12 cellular contexts compared by ENCODE assay signal in genomic region chr14:68967459-68967940, GRCh38. TPM values are rescaled to one million over a fixed set of nuclear protein-coding genes. Genes with fewer than 3 reads are reported as not detected.
DNase-seq lines count a peak whose midpoint lies in the region; ATAC-seq, FAIRE-seq and TF ChIP-seq lines count a peak whose summit lies in the region.
"Had no signal": no experiment of that assay in that cellular context is flagged by ENCODE, and none has a peak within 500 bp of the region (broad histone marks: within the 10 kb centered on the region; RNA-seq: fewer than 3 reads in every experiment).

No MANE protein-coding gene starts in this region.

- H2AFZ ChIP-seq in GM23338, result no peak overlapping the region

- H3K36me3 Mint-ChIP-seq in GM23338 (ENCODE audit: low read depth), result peaks cover 12% of the 10 kb centered on the region
- H3K36me3 Mint-ChIP-seq in activated T-helper 17 cell treated with anti-CD3 and anti-CD28 coated beads, Interleukin-2, amount 50 U/mL, for 72 hours (ENCODE audit: low read depth), result no peaks in the 10 kb centered on the region
- H3K36me3 Mint-ChIP-seq: stimulated activated effector memory CD8-positive, alpha-beta T cell treated with anti-CD3 and anti-CD28 coated beads, Interleukin-12 subunit alpha, Interleukin-12 subunit beta, amount 100 ng/mL, for 72 hours had no signal

- ATAC-seq in GM23338 (no peak), heart right ventricle (peak in 1 of 8 donors; percentile 14)
- ATAC-seq in activated T-helper 17 cell treated with anti-CD3 and anti-CD28 coated beads, Interleukin-2, amount 50 U/mL, for 72 hours (replicated peaks), result no peak

- 64 to 70% methylated on average over 3 of the region's 3 CpGs for WGBS in heart right ventricle, 2 donors
- WGBS in small intestine, 3 donors, result 46 to 73% (median 53%) methylated on average over 3 of the region's 3 CpGs

- H3K4me3 ChIP-seq in GM23338, result no peak overlapping the region
- no peak overlapping the region for H3K4me3 ChIP-seq in heart right ventricle
- H3K4me3 ChIP-seq in small intestine (ENCODE audit: low read depth in 1 of 2, low read length in 2 of 2), result no peak overlapping the region

- H3K4me3 Mint-ChIP-seq in GM23338, result no peak overlapping the region
- H3K4me3 Mint-ChIP-seq in activated T-helper 17 cell treated with anti-CD3 and anti-CD28 coated beads, Interleukin-2, amount 50 U/mL, for 72 hours, result peak overlapping the region; percentile 70
- H3K4me3 Mint-ChIP-seq: stimulated activated effector memory CD8-positive, alpha-beta T cell treated with anti-CD3 and anti-CD28 coated beads, Interleukin-12 subunit alpha, Interleukin-12 subunit beta, amount 100 ng/mL, for 72 hours had no signal

- peaks cover 95% of the 10 kb centered on the region for H4K20me1 ChIP-seq in GM23338 (replicated peaks; ENCODE audit: insufficient read depth)

- H3K4me1 ChIP-seq in GM23338 (ENCODE audit: insufficient read depth), result peaks cover 76% of the 10 kb centered on the region
- peaks cover 57 to 100% (median 93%) of the 10 kb centered on the region in 9 donors for H3K4me1 ChIP-seq in heart right ventricle
- H3K4me1 ChIP-seq in small intestine (ENCODE audit: control insufficient read depth in 2 of 2, insufficient read depth in 1 of 2, low read depth in 1 of 2, low read length in 1 of 2), result peaks cover 13 to 23% of the 10 kb centered on the region in 2 donors

- peaks cover 89% of the 10 kb centered on the region for H3K4me1 Mint-ChIP-seq in GM23338
- H3K4me1 Mint-ChIP-seq in activated T-helper 17 cell treated with anti-CD3 and anti-CD28 coated beads, Interleukin-2, amount 50 U/mL, for 72 hours, result peaks cover 52% of the 10 kb centered on the region

- 0 out of 2 replicates have a peak overlapping the region, but pooled peaks have one; percentile 49 for H3K27ac Mint-ChIP-seq in GM23338
- H3K27ac Mint-ChIP-seq in activated T-helper 17 cell treated with anti-CD3 and anti-CD28 coated beads, Interleukin-2, amount 50 U/mL, for 72 hours, result peak overlapping the region; percentile 81
- H3K27ac Mint-ChIP-seq: stimulated activated effector memory CD8-positive, alpha-beta T cell treated with anti-CD3 and anti-CD28 coated beads, Interleukin-12 subunit alpha, Interleukin-12 subunit beta, amount 100 ng/mL, for 72 hours had no signal

- H3K4me2 ChIP-seq in GM23338, result no peak overlapping the region

- H3K9me3 ChIP-seq in heart right ventricle, result no peaks in the 10 kb centered on the region
- no peaks in the 10 kb centered on the region for H3K9me3 ChIP-seq in small intestine (ENCODE audit: control insufficient read depth, low read depth)

- H3F3A ChIP-seq in GM23338 (replicated peaks; ENCODE audit: low read depth), result 0 out of 2 replicates have a peak, but pooled peaks cover 10% of the 10 kb centered on the region

- no peaks in the 10 kb centered on the region for H3K9me2 ChIP-seq in GM23338 (ENCODE audit: insufficient read depth)

- TF ChIP-seq CTCF in GM23338 (conservative IDR thresholded peaks at IDR 0.05; ENCODE audit: low read depth in 2 of 2) (no peak), heart right ventricle (IDR thresholded peaks at IDR 0.05) (no peak)

- no peaks in the 10 kb centered on the region for H3K36me3 ChIP-seq in GM23338 (ENCODE audit: insufficient read depth)
- peaks cover 0 to 28% (median 4%) of the 10 kb centered on the region in 9 donors for H3K36me3 ChIP-seq in heart right ventricle
- H3K36me3 ChIP-seq in small intestine (ENCODE audit: control insufficient read depth in 2 of 2, insufficient read depth in 2 of 2, low read length in 2 of 2), result no peaks in the 10 kb centered on the region

- intact Hi-C loops in heart right ventricle (cut with DNase I), result no loop called here

- H3K27me3 ChIP-seq in GM23338 (ENCODE audit: insufficient read depth) (no peaks in the 10 kb centered on the region), heart right ventricle (no peaks in the 10 kb centered on the region), small intestine (ENCODE audit: control insufficient read depth in 2 of 2, insufficient read depth in 2 of 2, low read length in 2 of 2) (no peaks in the 10 kb centered on the region)

- H3K27me3 Mint-ChIP-seq in GM23338 (ENCODE audit: insufficient read depth, low read depth, poor library complexity), result peaks cover 6% of the 10 kb centered on the region
- no peaks in the 10 kb centered on the region for H3K27me3 Mint-ChIP-seq in activated T-helper 17 cell treated with anti-CD3 and anti-CD28 coated beads, Interleukin-2, amount 50 U/mL, for 72 hours

- DNase-seq in GM23338 (ENCODE audit: low spot score), result no peak
- DNase-seq in heart right ventricle, result no peak
- peak; percentile 29 for DNase-seq in small intestine
- DNase-seq in stimulated activated naive CD4-positive, alpha-beta T cell treated with Interleukin-2 at 50 U/mL for 16 hours (lab: John Stamatoyannopoulos, UW), result no peak
- DNase-seq in hepatic stellate cell (ENCODE audit: low spot score), result no peak
- no peak for DNase-seq in SHP77 treated with DMSO at 0.1 percent for 48 hours (lab: John Stamatoyannopoulos, UW)
- no peak for DNase-seq in activated gamma-delta T cell (lab: John Stamatoyannopoulos, UW)
- DNase-seq: foreskin fibroblast, NCI-H2171 treated with DMSO at 0.1 percent for 48 hours, OCI-M1 had no signal

- no peak for FAIRE-seq in small intestine (lab: Jason Lieb, UNC)

- H3K9me3 Mint-ChIP-seq in GM23338, result no peaks in the 10 kb centered on the region
- H3K9me3 Mint-ChIP-seq in activated T-helper 17 cell treated with anti-CD3 and anti-CD28 coated beads, Interleukin-2, amount 50 U/mL, for 72 hours, result no peaks in the 10 kb centered on the region
- H3K9me3 Mint-ChIP-seq: stimulated activated effector memory CD8-positive, alpha-beta T cell treated with anti-CD3 and anti-CD28 coated beads, Interleukin-12 subunit alpha, Interleukin-12 subunit beta, amount 100 ng/mL, for 72 hours had no signal

- peaks cover 100% of the 10 kb centered on the region for H3K79me2 ChIP-seq in GM23338 (replicated peaks; ENCODE audit: insufficient read depth)

- H3K27ac ChIP-seq in GM23338 (ENCODE audit: low read depth) (no peak overlapping the region), heart right ventricle (peak overlapping the region in 8 of 10 donors; percentile 10 to 83 (median 41)), small intestine (ENCODE audit: low read depth in 1 of 2, low read length in 1 of 2) (peak overlapping the region in 1 of 2 donors; percentile 42)

TF ChIP-seq in GM23338, 12 proteins besides CTCF, POLR2A, EP300 and RAD21 (continues in another document):
- TF ChIP-seq ZNF331 (CRISPR knock-in tag; IDR thresholded peaks at IDR 0.05; ENCODE audit: low read depth), result no peak
- TF ChIP-seq REST (IDR thresholded peaks at IDR 0.05; ENCODE audit: unreplicated experiment), result no peak
- no peak for TF ChIP-seq STAT1 (IDR thresholded peaks at IDR 0.05; ENCODE audit: unreplicated experiment)
- TF ChIP-seq ETS1 (IDR thresholded peaks at IDR 0.05), result no peak
- TF ChIP-seq POLR2AphosphoS5 (IDR thresholded peaks at IDR 0.05; ENCODE audit: low read depth), result no peak

RNA-seq across cellular contexts. Expression of gene ACTN1, which starts 11.6 kb away (rescaled TPM):
- 257 and 280 TPM in 2 replicates for total RNA-seq in GM23338 (2014; rRNA removed; shearing (Covaris generic))
- polyA plus RNA-seq in GM23338 (2016; fragmentation: Nextera tagmentation; extraction: Ambion mirVana) (121 and 129 TPM in 2 replicates), heart right ventricle (100 to 1,000 TPM in 1 of 2 donors, 10 to 100 TPM in 1; 67.2 to 104 TPM), small intestine (10 to 100 TPM in 2 of 3 donors, 1 to 10 TPM in 1; 6.7 to 55.9 (median 10.3) TPM)
- 10 to 100 TPM; 38.3 to 54.1 TPM for total RNA-seq in activated T-helper 17 cell treated with anti-CD3 and anti-CD28 coated beads, Interleukin-2, amount 50 U/mL, for 72 hours
- total RNA-seq in heart right ventricle, result 100 to 1,000 TPM in 6 of 10 donors, 10 to 100 TPM in 4; 82.5 to 235 (median 112) TPM
